In genomic region chr9:137783521-137783920, GRCh38 we compare ENCODE assay signal across 16 cellular contexts.
A peak's percentile ranks its signal among the peaks of the same experiment; 100 is the strongest.
DNase-seq lines count a peak whose midpoint lies in the region; ATAC-seq and TF ChIP-seq lines count a peak whose summit lies in the region.
"Had no signal": no experiment of that assay in that cellular context is flagged by ENCODE, and none has a peak within 500 bp of the region (broad histone marks: within the 10 kb centered on the region; RNA-seq: fewer than 3 reads in every experiment).

No MANE protein-coding gene starts in this region.

- no peak overlapping the region for H3K27ac ChIP-seq in sigmoid colon
- H3K27ac ChIP-seq: BLaER1, PC-9 had no signal

- intact Hi-C loops in activated CD4-positive, alpha-beta memory T cell treated with anti-CD3 and anti-CD28 coated beads for 36 hours (cut with micrococcal nuclease): no loop called here
- intact Hi-C loops in sigmoid colon (cut with DNase I) (no loop called here), Right ventricle myocardium superior (cut with DNase I) (no loop called here)

- CTCF ChIA-PET in activated CD4-positive, alpha-beta memory T cell treated with anti-CD3 and anti-CD28 coated beads, Interleukin-2, amount 10 ng/mL, durations not matched to agents 7 days and 5 days (lab: Charles Lee): no interaction called here
- CTCF ChIA-PET in activated CD4-positive, alpha-beta memory T cell treated with anti-CD3 and anti-CD28 coated beads for 36 hours (lab: Charles Lee): interaction anchor here (1.3 kb wide), 1 partner anchor 111 kb away, joined by 3 read pairs; no protein-coding TSS in a partner anchor

- no peak for TF ChIP-seq CTCF in sigmoid colon (IDR thresholded peaks at IDR 0.05)

- 89 to 95% methylated on average over 12 of the region's 12 CpGs for WGBS in sigmoid colon, 2 donors

- H3K4me1 ChIP-seq in sigmoid colon: no peaks in the 10 kb centered on the region
- H3K4me1 ChIP-seq: BLaER1 had no signal

- H3K9me3 Mint-ChIP-seq in activated CD4-positive, alpha-beta memory T cell treated with anti-CD3 and anti-CD28 coated beads, Interleukin-2, amount 10 ng/mL, durations not matched to agents 7 days and 5 days: no peaks in the 10 kb centered on the region
- no peaks in the 10 kb centered on the region for H3K9me3 Mint-ChIP-seq in activated CD4-positive, alpha-beta memory T cell treated with anti-CD3 and anti-CD28 coated beads for 36 hours
- H3K9me3 Mint-ChIP-seq in memory B cell: no peaks in the 10 kb centered on the region
- no peaks in the 10 kb centered on the region for H3K9me3 Mint-ChIP-seq in effector memory CD8-positive, alpha-beta T cell
- H3K9me3 Mint-ChIP-seq: CD8-positive, alpha-beta T cell had no signal

- H3K27ac Mint-ChIP-seq in activated CD4-positive, alpha-beta memory T cell treated with anti-CD3 and anti-CD28 coated beads, Interleukin-2, amount 10 ng/mL, durations not matched to agents 7 days and 5 days: peak overlapping the region; percentile 2
- no peak overlapping the region for H3K27ac Mint-ChIP-seq in activated CD4-positive, alpha-beta memory T cell treated with anti-CD3 and anti-CD28 coated beads for 36 hours
- H3K27ac Mint-ChIP-seq in memory B cell: peak overlapping the region; percentile 29
- H3K27ac Mint-ChIP-seq in effector memory CD8-positive, alpha-beta T cell: peak overlapping the region in 1 of 2 donors; percentile 62
- H3K27ac Mint-ChIP-seq: CD8-positive, alpha-beta T cell had no signal

- H3K27me3 ChIP-seq in sigmoid colon: no peaks in the 10 kb centered on the region
- H3K27me3 ChIP-seq: BLaER1 had no signal

- no peak for ATAC-seq in memory B cell (ENCODE audit: low read depth)
- no peak for ATAC-seq in Right ventricle myocardium superior (ENCODE audit: poor library complexity)
- ATAC-seq in effector memory CD8-positive, alpha-beta T cell (replicated peaks): no peak
- ATAC-seq in GM21515 (IDR thresholded peaks at IDR 0.05; ENCODE audit: unreplicated experiment): no peak
- ATAC-seq: CD8-positive, alpha-beta T cell had no signal

- POLR2A ChIA-PET in activated CD4-positive, alpha-beta memory T cell treated with anti-CD3 and anti-CD28 coated beads, Interleukin-2, amount 10 ng/mL, durations not matched to agents 7 days and 5 days (lab: Charles Lee): no interaction called here
- POLR2A ChIA-PET in activated CD4-positive, alpha-beta memory T cell treated with anti-CD3 and anti-CD28 coated beads for 36 hours (lab: Charles Lee): no interaction called here

- no peak overlapping the region for H3K4me3 Mint-ChIP-seq in activated CD4-positive, alpha-beta memory T cell treated with anti-CD3 and anti-CD28 coated beads, Interleukin-2, amount 10 ng/mL, durations not matched to agents 7 days and 5 days
- no peak overlapping the region for H3K4me3 Mint-ChIP-seq in activated CD4-positive, alpha-beta memory T cell treated with anti-CD3 and anti-CD28 coated beads for 36 hours
- no peak overlapping the region for H3K4me3 Mint-ChIP-seq in memory B cell
- H3K4me3 Mint-ChIP-seq in effector memory CD8-positive, alpha-beta T cell: no peak overlapping the region
- H3K4me3 Mint-ChIP-seq: CD8-positive, alpha-beta T cell had no signal

- H3K27me3 Mint-ChIP-seq in activated CD4-positive, alpha-beta memory T cell treated with anti-CD3 and anti-CD28 coated beads, Interleukin-2, amount 10 ng/mL, durations not matched to agents 7 days and 5 days: no peaks in the 10 kb centered on the region
- H3K27me3 Mint-ChIP-seq in activated CD4-positive, alpha-beta memory T cell treated with anti-CD3 and anti-CD28 coated beads for 36 hours: no peaks in the 10 kb centered on the region
- H3K27me3 Mint-ChIP-seq in memory B cell: no peaks in the 10 kb centered on the region
- H3K27me3 Mint-ChIP-seq in effector memory CD8-positive, alpha-beta T cell: no peaks in the 10 kb centered on the region

- peaks cover 17% of the 10 kb centered on the region for H3K4me1 Mint-ChIP-seq in activated CD4-positive, alpha-beta memory T cell treated with anti-CD3 and anti-CD28 coated beads, Interleukin-2, amount 10 ng/mL, durations not matched to agents 7 days and 5 days
- peaks cover 5% of the 10 kb centered on the region for H3K4me1 Mint-ChIP-seq in activated CD4-positive, alpha-beta memory T cell treated with anti-CD3 and anti-CD28 coated beads for 36 hours (ENCODE audit: low read depth)
- H3K4me1 Mint-ChIP-seq in memory B cell: peaks cover 8% of the 10 kb centered on the region
- peaks cover 12 to 14% of the 10 kb centered on the region in 2 donors for H3K4me1 Mint-ChIP-seq in effector memory CD8-positive, alpha-beta T cell (ENCODE audit: low read depth in 2 of 2)

- TF ChIP-seq POLR2A in sigmoid colon (IDR thresholded peaks at IDR 0.05): no peak

- peaks cover 30 to 86% (median 49%) of the 10 kb centered on the region in 4 donors for H3K36me3 ChIP-seq in sigmoid colon

- H3K4me3 ChIP-seq in sigmoid colon: no peak overlapping the region
- H3K4me3 ChIP-seq: BLaER1, K562, PC-9 had no signal

- no peaks in the 10 kb centered on the region for H3K9me3 ChIP-seq in sigmoid colon
- H3K9me3 ChIP-seq: BLaER1 had no signal

- H3K36me3 Mint-ChIP-seq in activated CD4-positive, alpha-beta memory T cell treated with anti-CD3 and anti-CD28 coated beads, Interleukin-2, amount 10 ng/mL, durations not matched to agents 7 days and 5 days (ENCODE audit: low read depth): peaks cover 44% of the 10 kb centered on the region
- peaks cover 23% of the 10 kb centered on the region for H3K36me3 Mint-ChIP-seq in activated CD4-positive, alpha-beta memory T cell treated with anti-CD3 and anti-CD28 coated beads for 36 hours
- H3K36me3 Mint-ChIP-seq in memory B cell: peaks cover 38% of the 10 kb centered on the region
- H3K36me3 Mint-ChIP-seq in effector memory CD8-positive, alpha-beta T cell (ENCODE audit: insufficient read depth): peaks cover 50% of the 10 kb centered on the region

- no peak for DNase-seq in activated CD4-positive, alpha-beta memory T cell treated with anti-CD3 and anti-CD28 coated beads, Interleukin-2, amount 10 ng/mL, durations not matched to agents 7 days and 5 days
- DNase-seq in activated CD4-positive, alpha-beta memory T cell treated with anti-CD3 and anti-CD28 coated beads for 36 hours: no peak
- DNase-seq in memory B cell (ENCODE audit: low spot score in 2 of 2) (no peak), sigmoid colon (peak; percentile 52), Right ventricle myocardium superior (no peak), NCI-H2029 (lab: John Stamatoyannopoulos, UW) (no peak)
- no peak for DNase-seq in effector memory CD8-positive, alpha-beta T cell
- DNase-seq: CD8-positive, alpha-beta T cell; DMS79; NCI-H1048; NCI-H146; NCI-H510A treated with DMSO at 0.1 percent for 48 hours; PC-9 had no signal

- TF ChIP-seq EP300 in sigmoid colon (IDR thresholded peaks at IDR 0.05): no peak
